In genomic region chr17:57268176-57268575, GRCh38 we compare ENCODE assay signal across 22 cellular contexts. TPM values are rescaled to one million over a fixed set of nuclear protein-coding genes. Genes with fewer than 3 reads are reported as not detected.
DNase-seq lines count a peak whose midpoint lies in the region; ATAC-seq, FAIRE-seq and TF ChIP-seq lines count a peak whose summit lies in the region.
"Had no signal": no experiment of that assay in that cellular context is flagged by ENCODE, and none has a peak within 500 bp of the region (broad histone marks: within the 10 kb centered on the region; RNA-seq: fewer than 3 reads in every experiment).

No MANE protein-coding gene starts in this region.

- POLR2A ChIA-PET in Caco-2 (lab: Charles Lee): interaction anchor here (0.9 kb wide), 1 partner anchor 12 kb away, joined by 6 read pairs; the partner anchor contains the start of gene MSI2

- no peaks in the 10 kb centered on the region for H3K27me3 Mint-ChIP-seq in Caco-2 (ENCODE audit: insufficient read depth, unreplicated experiment)
- H3K27me3 Mint-ChIP-seq: CD4-positive, alpha-beta T cell had no signal

- ATAC-seq in GM21723 (IDR thresholded peaks at IDR 0.05; ENCODE audit: unreplicated experiment): no peak
- ATAC-seq in HG03442 (IDR thresholded peaks at IDR 0.05; ENCODE audit: unreplicated experiment): no peak
- ATAC-seq: A549, GM12878, GM23338 had no signal

- CTCF ChIA-PET in Caco-2 (lab: Charles Lee): interaction anchor here (0.8 kb wide), 1 partner anchor 11 kb away, joined by 3 read pairs; no protein-coding TSS in a partner anchor

- peak overlapping the region; percentile 72 for H3K27ac Mint-ChIP-seq in Caco-2 (ENCODE audit: unreplicated experiment)
- H3K27ac Mint-ChIP-seq: CD4-positive, alpha-beta T cell; GM23338 had no signal

- BruUV-seq in Caco-2 (replicated peaks; lab: Mats Ljungman, UMichigan): no TSS peak

- peaks cover 88% of the 10 kb centered on the region for H3K36me3 Mint-ChIP-seq in Caco-2 (ENCODE audit: insufficient read depth, unreplicated experiment)

- WGBS in small intestine, 3 donors: 31 to 62% (median 51%) methylated on average over 8 of the region's 8 CpGs

- intact Hi-C loops in Caco-2 (cut with micrococcal nuclease; ENCODE audit: unreplicated experiment): loop anchor here (1.0 kb wide), 1 partner anchor 11 kb away; no protein-coding TSS in a partner anchor

- peak overlapping the region; percentile 32 for H3K4me3 Mint-ChIP-seq in Caco-2 (ENCODE audit: unreplicated experiment)
- H3K4me3 Mint-ChIP-seq: CD4-positive, alpha-beta T cell; GM23338 had no signal

- H3K36me3 ChIP-seq in Caco-2 (ENCODE audit: control insufficient read depth, insufficient read depth, low read length) (peaks cover 6% of the 10 kb centered on the region), small intestine (ENCODE audit: control insufficient read depth in 2 of 2, insufficient read depth in 2 of 2, low read length in 2 of 2) (peaks cover 0 to 3% of the 10 kb centered on the region in 2 donors)

- H3K4me1 Mint-ChIP-seq in Caco-2 (ENCODE audit: low read depth, unreplicated experiment): peaks cover 53% of the 10 kb centered on the region

- H3K9me3 ChIP-seq in Caco-2: no peaks in the 10 kb centered on the region
- no peaks in the 10 kb centered on the region for H3K9me3 ChIP-seq in small intestine (ENCODE audit: control insufficient read depth, low read depth)
- H3K9me3 ChIP-seq: A549 had no signal

- H3K4me1 ChIP-seq in Caco-2 (peaks cover 50% of the 10 kb centered on the region), small intestine (ENCODE audit: control insufficient read depth in 2 of 2, insufficient read depth in 1 of 2, low read depth in 1 of 2, low read length in 1 of 2) (no peaks in the 10 kb centered on the region)

- H3K27ac ChIP-seq in cingulate gyrus (ENCODE audit: low read depth, low read length): peak overlapping the region; percentile 1
- peak overlapping the region; percentile 32 for H3K27ac ChIP-seq in layer of hippocampus (ENCODE audit: low read depth, low read length)
- no peak overlapping the region for H3K27ac ChIP-seq in small intestine (ENCODE audit: low read depth in 1 of 2, low read length in 1 of 2)
- H3K27ac ChIP-seq: 22Rv1, A549, C4-2B had no signal

- H3K4me3 ChIP-seq in Caco-2 (ENCODE audit: low read depth, low read length) (no peak overlapping the region), small intestine (ENCODE audit: low read depth in 1 of 2, low read length in 2 of 2) (no peak overlapping the region)
- H3K4me3 ChIP-seq: A549, GM12878, GM23338 had no signal

- DNase-seq in Caco-2 (peak; percentile 73 to 82), small intestine (peak; percentile 8), NCI-H1694 (lab: John Stamatoyannopoulos, UW) (no peak), NCI-H1436 treated with DMSO at 0.1 percent for 48 hours (lab: John Stamatoyannopoulos, UW) (no peak)
- DNase-seq: AML-193; CD4-positive, alpha-beta T cell; DMS79 treated with DMSO at 0.1 percent for 48 hours; EL; HCEC 1CT; IMR-90 had no signal

- no peak for FAIRE-seq in small intestine (lab: Jason Lieb, UNC)
- FAIRE-seq: A549, GM12878, GM19239, H54, HTR-8/SVneo had no signal

- TF ChIP-seq CTCF in Caco-2 (IDR thresholded peaks at IDR 0.05; ENCODE audit: insufficient read depth in 1 of 2, low read depth in 1 of 2, low read length in 1 of 2, severe bottlenecking in 1 of 2, unreplicated experiment in 1 of 2): no peak

- no peaks in the 10 kb centered on the region for H3K9me3 Mint-ChIP-seq in Caco-2 (ENCODE audit: unreplicated experiment)
- H3K9me3 Mint-ChIP-seq: CD4-positive, alpha-beta T cell; GM23338 had no signal

- no peaks in the 10 kb centered on the region for H3K27me3 ChIP-seq in Caco-2 (replicated peaks; ENCODE audit: control insufficient read depth, insufficient read depth, low read length)
- no peaks in the 10 kb centered on the region for H3K27me3 ChIP-seq in layer of hippocampus (ENCODE audit: control insufficient read depth, insufficient read depth, low read length)
- H3K27me3 ChIP-seq in small intestine (ENCODE audit: control insufficient read depth in 2 of 2, insufficient read depth in 2 of 2, low read length in 2 of 2): no peaks in the 10 kb centered on the region

RNA-seq across cellular contexts. Expression of gene MSI2, which starts 11.9 kb away (rescaled TPM):
- total RNA-seq in Caco-2 (2022): 174 and 185 TPM in 2 replicates
- polyA plus RNA-seq in small intestine: 10 to 100 TPM in 1 of 3 donors, 1 to 10 TPM in 2; 5.1 to 15.6 (median 9.6) TPM

Comparison
In these comparisons a context has a peak if more than half of its experiments do, and no peak if none do; other contexts are left out.
1. DNase-seq: peak in Caco-2 (2 of 2) and small intestine (single experiment); none in NCI-H1694 (single experiment) and NCI-H1436 treated with DMSO at 0.1 percent for 48 hours (single experiment).
2. H3K27ac ChIP-seq: peak in cingulate gyrus (single experiment) and layer of hippocampus (single experiment); none in small intestine (0 of 2).